Comparison of ENCODE assay signal across 22 cellular contexts in the genomic region with DNA sequence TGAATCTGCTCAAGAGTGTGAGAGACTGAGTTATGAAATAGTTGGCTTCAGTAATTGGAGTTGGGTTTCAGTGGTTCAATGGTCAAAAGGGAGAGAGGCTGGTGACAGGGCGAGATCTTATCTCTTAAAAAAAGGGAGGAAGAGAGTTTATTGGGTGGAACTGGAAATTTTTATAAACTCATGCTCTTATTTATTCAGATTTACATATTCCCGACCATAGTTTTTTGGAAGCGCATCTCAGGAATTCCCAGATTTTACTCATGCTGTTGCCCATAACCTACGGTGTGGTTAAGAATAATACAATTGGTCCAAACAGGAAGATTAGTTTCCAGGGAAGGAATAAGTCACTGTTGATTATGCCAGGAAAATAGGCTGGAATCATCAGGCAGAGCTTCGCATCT. TPM values are rescaled to one million over a fixed set of nuclear protein-coding genes. Genes with fewer than 3 reads are reported as not detected.
A peak's percentile ranks its signal among the peaks of the same experiment; 100 is the strongest.
DNase-seq lines count a peak whose midpoint lies in the region; ATAC-seq and TF ChIP-seq lines count a peak whose summit lies in the region.
"Had no signal": no experiment of that assay in that cellular context is flagged by ENCODE, and none has a peak within 500 bp of the region (broad histone marks: within the 10 kb centered on the region; RNA-seq: fewer than 3 reads in every experiment).

No MANE protein-coding gene starts in this region.

- WGBS in esophagus squamous epithelium, 2 donors: 67 to 82% methylated on average over 5 of the region's 5 CpGs
- WGBS in mesenchymal stem cell: 98% methylated on average over 4 of the region's 5 CpGs

- H2BK15ac ChIP-seq in mesenchymal stem cell (ENCODE audit: low read depth, poor library complexity, severe bottlenecking): no peak overlapping the region

- no peak overlapping the region for H3K14ac ChIP-seq in mesenchymal stem cell (ENCODE audit: low read length in 2 of 2)

- no peaks in the 10 kb centered on the region for H3K79me2 ChIP-seq in Loucy (ENCODE audit: insufficient read depth, low read length)

- no peak overlapping the region for H2BK12ac ChIP-seq in mesenchymal stem cell (ENCODE audit: low read length in 2 of 2)

- H3K27ac ChIP-seq in esophagus squamous epithelium (peak overlapping the region in 3 of 4 donors; percentile 16 to 21 (median 18)), mesenchymal stem cell (ENCODE audit: low read length, poor library complexity, severe bottlenecking) (no peak overlapping the region)
- H3K27ac ChIP-seq: neural progenitor cell, psoas muscle, RWPE1, upper lobe of left lung had no signal

- H3K4me1 ChIP-seq in Loucy (ENCODE audit: insufficient read depth, low read length, poor library complexity, severe bottlenecking): peaks cover 57% of the 10 kb centered on the region
- peaks cover 0 to 45% (median 26%) of the 10 kb centered on the region in 3 donors for H3K4me1 ChIP-seq in esophagus squamous epithelium
- peaks cover 6% of the 10 kb centered on the region for H3K4me1 ChIP-seq in mesenchymal stem cell (ENCODE audit: control insufficient read depth, insufficient read depth, low read depth, low read length)
- H3K4me1 ChIP-seq: neural progenitor cell, psoas muscle had no signal

- H3K36me3 Mint-ChIP-seq in effector memory CD8-positive, alpha-beta T cell (ENCODE audit: insufficient read depth): no peaks in the 10 kb centered on the region
- H3K36me3 Mint-ChIP-seq: CD8-positive, alpha-beta T cell; neural progenitor cell; T-cell had no signal

- H3K36me3 ChIP-seq in Loucy (ENCODE audit: insufficient read depth, low read length) (no peaks in the 10 kb centered on the region), esophagus squamous epithelium (no peaks in the 10 kb centered on the region), mesenchymal stem cell (ENCODE audit: control insufficient read depth in 1 of 2, insufficient read depth in 2 of 2, low read depth in 1 of 2, low read length in 2 of 2) (no peaks in the 10 kb centered on the region)
- H3K36me3 ChIP-seq: neural progenitor cell, upper lobe of left lung had no signal

- H3K18ac ChIP-seq in mesenchymal stem cell (ENCODE audit: low read depth in 1 of 2, low read length in 2 of 2): no peak overlapping the region

- peaks cover 0 to 13% of the 10 kb centered on the region in 2 donors for H3K27me3 Mint-ChIP-seq in effector memory CD8-positive, alpha-beta T cell
- H3K27me3 Mint-ChIP-seq: T-cell had no signal

- peaks cover 7% of the 10 kb centered on the region; the same call in 1 of the 2 replicates for H3F3A ChIP-seq in Loucy (ENCODE audit: low read depth)

- no peak overlapping the region for H3K4me2 ChIP-seq in Loucy (ENCODE audit: low read depth, low read length, poor library complexity, severe bottlenecking)
- no peak overlapping the region for H3K4me2 ChIP-seq in mesenchymal stem cell (ENCODE audit: low read length, poor library complexity, severe bottlenecking)
- H3K4me2 ChIP-seq: neural progenitor cell had no signal

- peak; percentile 15 for DNase-seq in OCI-M1 (lab: John Stamatoyannopoulos, UW)
- DNase-seq in esophagus squamous epithelium (lab: John Stamatoyannopoulos, UW): no peak
- DNase-seq in mesenchymal stem cell: no peak
- no peak for DNase-seq in D341Med (ENCODE audit: low spot score)
- no peak for DNase-seq in HT-29 (ENCODE audit: low spot score)
- no peak for DNase-seq in effector memory CD8-positive, alpha-beta T cell
- DNase-seq: activated CD4-positive, alpha-beta T cell treated with anti-CD3 and anti-CD28 coated beads, Interleukin-2, amount 50 U/mL, for 1 hour; activated CD8-positive, alpha-beta memory T cell treated with anti-CD3 and anti-CD28 coated beads, Interleukin-2, amount 50 U/mL, for 4 hours; CD8-positive, alpha-beta T cell; DMS79; NCI-H1105 treated with DMSO at 0.1 percent for 48 hours; NCI-H2081 treated with DMSO at 0.1 percent for 48 hours; psoas muscle; stimulated activated CD4-positive, alpha-beta T cell treated with anti-CD3 and anti-CD28 coated beads, Interleukin-4, amount 100 ng/mL, for 4 hours; T-cell; upper lobe of left lung had no signal

- no peak overlapping the region for H2AK5ac ChIP-seq in mesenchymal stem cell (ENCODE audit: low read length, severe bottlenecking)

- no peak for ATAC-seq in effector memory CD8-positive, alpha-beta T cell (replicated peaks)
- ATAC-seq in HG03108 (IDR thresholded peaks at IDR 0.05; ENCODE audit: unreplicated experiment): no peak
- ATAC-seq: CD8-positive, alpha-beta T cell; psoas muscle; T-cell had no signal

- peak overlapping the region; percentile 13; the same call in 1 of the 2 replicates for H2AFZ ChIP-seq in Loucy (ENCODE audit: low read length)
- H2AFZ ChIP-seq in mesenchymal stem cell (ENCODE audit: low read depth, low read length): no peak overlapping the region
- H2AFZ ChIP-seq: neural progenitor cell had no signal

- intact Hi-C loops in esophagus squamous epithelium (cut with DNase I): no loop called here

- H2BK120ac ChIP-seq in mesenchymal stem cell (ENCODE audit: low read depth, low read length): no peak overlapping the region

- no peak for TF ChIP-seq POLR2A in esophagus squamous epithelium (IDR thresholded peaks at IDR 0.05)

- no peak overlapping the region for H3K23ac ChIP-seq in mesenchymal stem cell (ENCODE audit: low read length in 2 of 2)

- H3K9me3 ChIP-seq in Loucy (ENCODE audit: insufficient read depth, low read depth, low read length) (no peaks in the 10 kb centered on the region), esophagus squamous epithelium (no peaks in the 10 kb centered on the region), mesenchymal stem cell (ENCODE audit: control insufficient read depth, low read length) (no peaks in the 10 kb centered on the region)
- H3K9me3 ChIP-seq: psoas muscle, upper lobe of left lung had no signal

- no peaks in the 10 kb centered on the region for H3K9me3 Mint-ChIP-seq in effector memory CD8-positive, alpha-beta T cell
- H3K9me3 Mint-ChIP-seq: CD8-positive, alpha-beta T cell; dendritic cell treated with granulocyte-macrophage colony-stimulating factor and Interleukin-4, amounts not matched to agents 40 ng/mL and 50 ng/mL, for 4 days; neural progenitor cell; T-cell had no signal

- H3K4me3 ChIP-seq in Loucy (ENCODE audit: low read length, poor library complexity, severe bottlenecking): no peak overlapping the region
- no peak overlapping the region for H3K4me3 ChIP-seq in esophagus squamous epithelium
- no peak overlapping the region for H3K4me3 ChIP-seq in mesenchymal stem cell (ENCODE audit: insufficient read depth in 1 of 2, low read depth in 1 of 2, low read length in 2 of 2)
- H3K4me3 ChIP-seq: neural progenitor cell, psoas muscle, upper lobe of left lung had no signal

- no peak overlapping the region for H3K4me3 Mint-ChIP-seq in effector memory CD8-positive, alpha-beta T cell
- H3K4me3 Mint-ChIP-seq: CD8-positive, alpha-beta T cell; dendritic cell treated with granulocyte-macrophage colony-stimulating factor and Interleukin-4, amounts not matched to agents 40 ng/mL and 50 ng/mL, for 4 days; neural progenitor cell had no signal

- H3K9me2 ChIP-seq in Loucy (replicated peaks; ENCODE audit: low read depth, low read length): no peaks in the 10 kb centered on the region

- H3K4me1 Mint-ChIP-seq in effector memory CD8-positive, alpha-beta T cell (ENCODE audit: low read depth in 2 of 2): no peaks in the 10 kb centered on the region
- H3K4me1 Mint-ChIP-seq: neural progenitor cell had no signal

- no peak for TF ChIP-seq CTCF in Loucy (conservative IDR thresholded peaks at IDR 0.05; ENCODE audit: low read length)
- TF ChIP-seq CTCF in esophagus squamous epithelium (IDR thresholded peaks at IDR 0.05): no peak

- H4K91ac ChIP-seq in mesenchymal stem cell (ENCODE audit: low read length): no peak overlapping the region

- no peaks in the 10 kb centered on the region for H4K20me1 ChIP-seq in Loucy (ENCODE audit: insufficient read depth, low read length, poor library complexity, severe bottlenecking)

- H2BK5ac ChIP-seq in mesenchymal stem cell (ENCODE audit: low read depth, low read length, poor library complexity, severe bottlenecking): no peak overlapping the region

- H3K4ac ChIP-seq in mesenchymal stem cell (ENCODE audit: low read depth in 1 of 2, low read length in 2 of 2): no peak overlapping the region

- H3K27ac Mint-ChIP-seq in effector memory CD8-positive, alpha-beta T cell: no peak overlapping the region
- H3K27ac Mint-ChIP-seq: CD8-positive, alpha-beta T cell; dendritic cell treated with granulocyte-macrophage colony-stimulating factor and Interleukin-4, amounts not matched to agents 40 ng/mL and 50 ng/mL, for 4 days; neural progenitor cell; T-cell had no signal

- no peaks in the 10 kb centered on the region for H3K79me1 ChIP-seq in mesenchymal stem cell (replicated peaks; ENCODE audit: low read length, poor library complexity, severe bottlenecking)

- no peak overlapping the region for H3K9ac ChIP-seq in Loucy (ENCODE audit: low read depth, low read length, poor library complexity, severe bottlenecking)
- peak overlapping the region; percentile 5 for H3K9ac ChIP-seq in mesenchymal stem cell (ENCODE audit: low read length)
- H3K9ac ChIP-seq: neural progenitor cell had no signal

- H3K27me3 ChIP-seq in Loucy (ENCODE audit: insufficient read depth, low read length, poor library complexity, severe bottlenecking) (no peaks in the 10 kb centered on the region), esophagus squamous epithelium (no peaks in the 10 kb centered on the region), mesenchymal stem cell (ENCODE audit: control insufficient read depth in 1 of 2, insufficient read depth in 1 of 2, low read length in 2 of 2) (no peaks in the 10 kb centered on the region)
- H3K27me3 ChIP-seq: neural progenitor cell, upper lobe of left lung had no signal

- no peak overlapping the region for H4K8ac ChIP-seq in mesenchymal stem cell (ENCODE audit: low read length)

RNA-seq across cellular contexts. Expression of a gene that starts 41.4 kb away (rescaled TPM):
- total RNA-seq in esophagus squamous epithelium: 1 to 10 TPM in 3 of 4 donors, under 1 TPM in 1; 0.27 to 8.4 (median 1.4) TPM
- polyA plus RNA-seq in mesenchymal stem cell (2013, experiment 1 of 2): 0.26 TPM
- 0.23 TPM for polyA plus RNA-seq in mesenchymal stem cell (2013, experiment 2 of 2)
- 0.39 and 0.71 TPM in 2 replicates for total RNA-seq in HT-29 (2014; rRNA removed; shearing (Covaris generic))
- total RNA-seq: NCI-H460 had no signal
